17 cellular contexts compared by ENCODE assay signal in genomic region chr3:65833761-65834505, GRCh38.
DNase-seq lines count a peak whose midpoint lies in the region; ATAC-seq, FAIRE-seq and TF ChIP-seq lines count a peak whose summit lies in the region.
"Had no signal": no experiment of that assay in that cellular context is flagged by ENCODE, and none has a peak within 500 bp of the region (broad histone marks: within the 10 kb centered on the region; RNA-seq: fewer than 3 reads in every experiment).

No MANE protein-coding gene starts in this region.

- no TSS peak for BruUV-seq in MCF 10A (replicated peaks; lab: Mats Ljungman, UMichigan)

- 46 to 57% (median 51%) methylated on average over 2 of the region's 2 CpGs for WGBS in heart left ventricle, 4 donors

- H3K4me1 ChIP-seq in breast epithelium (peaks cover 0 to 5% of the 10 kb centered on the region in 2 donors), heart left ventricle (peaks cover 0 to 47% (median 34%) of the 10 kb centered on the region in 12 donors)

- no peaks in the 10 kb centered on the region for H3K27me3 Mint-ChIP-seq in MCF 10A (ENCODE audit: insufficient read depth, unreplicated experiment)

- intact Hi-C loops in MCF 10A (cut with micrococcal nuclease): loop anchor here (5.0 kb wide), 1 partner anchor 53 kb away; no protein-coding TSS in a partner anchor
- intact Hi-C loops in breast epithelium (cut with DNase I; ENCODE audit: low total_unique reads): no loop called here
- intact Hi-C loops in heart left ventricle (cut with DNase I): loop anchor here in 1 of 10 donors (10.0 kb wide), 1 partner anchor 51 kb away; no protein-coding TSS in a partner anchor

- TF ChIP-seq CTCF in MCF 10A (IDR thresholded peaks at IDR 0.05; ENCODE audit: unreplicated experiment) (no peak), breast epithelium (IDR thresholded peaks at IDR 0.05) (no peak), fibroblast of pulmonary artery (IDR thresholded peaks at IDR 0.05; ENCODE audit: low read length, missing control alignments) (no peak), heart left ventricle (IDR thresholded peaks at IDR 0.05) (no peak)

- H3K36me3 Mint-ChIP-seq in MCF 10A (ENCODE audit: insufficient read depth, unreplicated experiment): no peaks in the 10 kb centered on the region
- H3K36me3 Mint-ChIP-seq: WTC11 had no signal

- H3K36me3 ChIP-seq in breast epithelium: no peaks in the 10 kb centered on the region
- H3K36me3 ChIP-seq in heart left ventricle: no peaks in the 10 kb centered on the region
- H3K36me3 ChIP-seq: lower lobe of right lung, prostate gland had no signal

- CTCF ChIA-PET in MCF 10A (lab: Yijun Ruan, JAX): interaction anchor here (0.6 to 1.9 kb wide), 10 partner anchors 10 to 298 kb away, joined by 3 to 7 read pairs (median 4); no protein-coding TSS in a partner anchor

- POLR2A ChIA-PET in MCF 10A (lab: Yijun Ruan, JAX): interaction anchor here (0.8 to 1.2 kb wide), 5 partner anchors 15 to 188 kb away, joined by 3 to 4 read pairs (median 4); no protein-coding TSS in a partner anchor

- H3K4me3 ChIP-seq in breast epithelium (no peak overlapping the region), fibroblast of pulmonary artery (replicated peaks; ENCODE audit: low read depth, low read length) (no peak overlapping the region), heart left ventricle (no peak overlapping the region)
- H3K4me3 ChIP-seq: lower lobe of right lung, prostate gland had no signal

- H3K27me3 ChIP-seq in breast epithelium: no peaks in the 10 kb centered on the region
- H3K27me3 ChIP-seq in heart left ventricle: no peaks in the 10 kb centered on the region

- H3K27ac Mint-ChIP-seq in MCF 10A (ENCODE audit: low read depth, unreplicated experiment): peak overlapping the region; percentile 30
- H3K27ac Mint-ChIP-seq: WTC11 had no signal

- H3K9me3 ChIP-seq in breast epithelium (no peaks in the 10 kb centered on the region), heart left ventricle (no peaks in the 10 kb centered on the region)
- H3K9me3 ChIP-seq: lower lobe of right lung, prostate gland had no signal

- no peaks in the 10 kb centered on the region for H3K9me3 Mint-ChIP-seq in MCF 10A (ENCODE audit: unreplicated experiment)
- H3K9me3 Mint-ChIP-seq: activated T-cell treated with anti-CD3 and anti-CD28 coated beads, Interleukin-2, amount 50 U/mL, for 4 hours; WTC11 had no signal

- TF ChIP-seq POLR2A in breast epithelium (IDR thresholded peaks at IDR 0.05) (no peak), heart left ventricle (IDR thresholded peaks at IDR 0.05) (no peak)

- no peak overlapping the region for H3K4me3 Mint-ChIP-seq in MCF 10A (ENCODE audit: unreplicated experiment)
- H3K4me3 Mint-ChIP-seq: activated T-cell treated with anti-CD3 and anti-CD28 coated beads, Interleukin-2, amount 50 U/mL, for 4 hours; WTC11 had no signal

- ATAC-seq in SK-N-SH treated with all-trans-retinoic acid at 6 μM for 48 hours (peak; percentile 70), HG03460 (IDR thresholded peaks at IDR 0.05; ENCODE audit: unreplicated experiment) (no peak), heart left ventricle (no peak)
- ATAC-seq: activated T-cell treated with anti-CD3 and anti-CD28 coated beads, Interleukin-2, amount 50 U/mL, for 4 hours; lower lobe of right lung; Right ventricle myocardium inferior; WTC11 had no signal

- H3K27ac ChIP-seq in breast epithelium: no peak overlapping the region
- no peak overlapping the region for H3K27ac ChIP-seq in heart left ventricle
- H3K27ac ChIP-seq: lower lobe of right lung, prostate gland had no signal

- FAIRE-seq in urothelium cell line (lab: Jason Lieb, UNC): no peak
- FAIRE-seq: frontal cortex had no signal

- H3K4me1 Mint-ChIP-seq in MCF 10A (ENCODE audit: insufficient read depth, unreplicated experiment): peaks cover 42% of the 10 kb centered on the region

- DNase-seq in MCF 10A (ENCODE audit: unreplicated experiment) (peak; percentile 55), breast epithelium (ENCODE audit: low spot score in 2 of 2) (no peak), fibroblast of pulmonary artery (ENCODE audit: low read depth) (peak; percentile 72), urothelium cell line (ENCODE audit: low spot score) (peak; percentile 46), retina (no peak), heart left ventricle (no peak)
- DNase-seq: 8988T; activated T-cell treated with anti-CD3 and anti-CD28 coated beads, Interleukin-2, amount 50 U/mL, for 4 hours; lower lobe of right lung; NCI-H446; substantia nigra had no signal

TF ChIP-seq in SK-N-SH treated with all-trans-retinoic acid at 6 μM for 48 hours, 23 proteins besides CTCF, POLR2A, EP300 and RAD21 (continues in another document):
- TF ChIP-seq OSR1 (CRISPR knock-in tag; IDR thresholded peaks at IDR 0.05): no peak
- no peak for TF ChIP-seq SNAI2 (CRISPR knock-in tag; IDR thresholded peaks at IDR 0.05)
- TF ChIP-seq ESRRG (CRISPR knock-in tag; IDR thresholded peaks at IDR 0.05): no peak
- no peak for TF ChIP-seq ARNTL (CRISPR knock-in tag; IDR thresholded peaks at IDR 0.05; ENCODE audit: borderline replicate concordance, low read depth)
- TF ChIP-seq CSDC2 (CRISPR knock-in tag; IDR thresholded peaks at IDR 0.05): no peak
- TF ChIP-seq BACH2 (CRISPR knock-in tag; IDR thresholded peaks at IDR 0.05; ENCODE audit: borderline replicate concordance): no peak
- no peak for TF ChIP-seq ZNF565 (CRISPR knock-in tag; conservative IDR thresholded peaks at IDR 0.05; ENCODE audit: low read depth)
- no peak for TF ChIP-seq RARB (CRISPR knock-in tag; IDR thresholded peaks at IDR 0.05)
- TF ChIP-seq TSHZ2 (CRISPR knock-in tag; IDR thresholded peaks at IDR 0.05): no peak
- no peak for TF ChIP-seq GLIS3 (CRISPR knock-in tag; IDR thresholded peaks at IDR 0.05)
- TF ChIP-seq PPARA (CRISPR knock-in tag; IDR thresholded peaks at IDR 0.05; ENCODE audit: borderline replicate concordance): no peak
- TF ChIP-seq PATZ1 (CRISPR knock-in tag; IDR thresholded peaks at IDR 0.05; ENCODE audit: borderline replicate concordance): no peak
- TF ChIP-seq ZC3H10 (CRISPR knock-in tag; IDR thresholded peaks at IDR 0.05): no peak
- no peak for TF ChIP-seq CREB5 (CRISPR knock-in tag; IDR thresholded peaks at IDR 0.05; ENCODE audit: low read depth)
- no peak for TF ChIP-seq ISL1 (CRISPR knock-in tag; IDR thresholded peaks at IDR 0.05)
- TF ChIP-seq ZFP30 (CRISPR knock-in tag; IDR thresholded peaks at IDR 0.05): no peak

Comparison
In these comparisons a context has a peak if more than half of its experiments do, and no peak if none do; other contexts are left out.
1. DNase-seq: peak in MCF 10A (single experiment), fibroblast of pulmonary artery (single experiment) and urothelium cell line (single experiment); none in breast epithelium (0 of 2), retina (single experiment) and heart left ventricle (0 of 5).